Comparison of ENCODE assay signal across 24 cellular contexts in the genomic region with DNA sequence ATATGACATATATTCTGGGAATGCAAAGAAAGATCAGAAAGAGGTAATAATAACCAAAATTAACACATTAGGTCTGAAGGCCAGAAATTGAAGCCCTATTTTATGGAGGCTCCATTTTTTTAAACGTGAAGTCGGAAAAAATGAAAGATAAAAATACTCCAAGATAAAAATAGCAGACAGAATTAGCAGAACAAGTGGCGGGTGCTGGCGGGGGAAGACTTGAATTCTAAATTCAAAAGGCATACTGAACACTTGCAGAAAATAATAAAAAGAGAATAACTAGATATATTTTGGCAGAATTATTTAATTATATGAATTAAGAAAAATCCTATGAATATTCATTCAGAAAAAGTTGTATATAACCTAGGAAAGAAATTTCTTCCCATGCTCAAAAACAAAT.
"Had no signal": no experiment of that assay in that cellular context is flagged by ENCODE, and none has a peak within 500 bp of the region (broad histone marks: within the 10 kb centered on the region; RNA-seq: fewer than 3 reads in every experiment).

No MANE protein-coding gene starts in this region.

- FAIRE-seq: endothelial cell of umbilical vein had no signal

- H3K27me3 ChIP-seq: colonic mucosa, dorsolateral prefrontal cortex, esophagus muscularis mucosa, esophagus squamous epithelium, foreskin keratinocyte, gastrocnemius medialis, gastroesophageal sphincter, heart left ventricle, heart right ventricle had no signal

- H3K4me1 ChIP-seq: colonic mucosa, esophagus muscularis mucosa, esophagus squamous epithelium, foreskin keratinocyte, gastrocnemius medialis, heart left ventricle, heart right ventricle had no signal

- ATAC-seq: effector memory CD8-positive, alpha-beta T cell; esophagus mucosa; foreskin keratinocyte; gastrocnemius medialis; gastroesophageal sphincter; heart left ventricle; heart right ventricle had no signal

- H3K4me3 ChIP-seq: colonic mucosa, coronary artery, dorsolateral prefrontal cortex, esophagus muscularis mucosa, esophagus squamous epithelium, gastrocnemius medialis, gastroesophageal sphincter, heart left ventricle, heart right ventricle had no signal

- H3K36me3 ChIP-seq: colonic mucosa, esophagus muscularis mucosa, esophagus squamous epithelium, gastrocnemius medialis, gastroesophageal sphincter, heart left ventricle, heart right ventricle had no signal

- H3K27ac ChIP-seq: colonic mucosa, coronary artery, dorsolateral prefrontal cortex, epithelial cell of prostate, esophagus muscularis mucosa, esophagus squamous epithelium, foreskin keratinocyte, gastrocnemius medialis, gastroesophageal sphincter, heart left ventricle, heart right ventricle had no signal

- H3K9me3 ChIP-seq: colonic mucosa, esophagus muscularis mucosa, esophagus squamous epithelium, gastrocnemius medialis, gastroesophageal sphincter, heart right ventricle had no signal

- DNase-seq: colonic mucosa; cortex of kidney; dermis blood vessel endothelial cell; dorsolateral prefrontal cortex; effector CD4-positive, alpha-beta T cell; effector CD8-positive, alpha-beta T cell; effector memory CD4-positive, alpha-beta T cell; effector memory CD8-positive, alpha-beta T cell; endodermal cell; erythroblast; esophagus squamous epithelium; foreskin fibroblast; foreskin keratinocyte; foreskin melanocyte; gastrocnemius medialis; glutamatergic neuron; heart left ventricle; heart right ventricle had no signal
